25 cellular contexts compared by ENCODE assay signal in the genomic region with DNA sequence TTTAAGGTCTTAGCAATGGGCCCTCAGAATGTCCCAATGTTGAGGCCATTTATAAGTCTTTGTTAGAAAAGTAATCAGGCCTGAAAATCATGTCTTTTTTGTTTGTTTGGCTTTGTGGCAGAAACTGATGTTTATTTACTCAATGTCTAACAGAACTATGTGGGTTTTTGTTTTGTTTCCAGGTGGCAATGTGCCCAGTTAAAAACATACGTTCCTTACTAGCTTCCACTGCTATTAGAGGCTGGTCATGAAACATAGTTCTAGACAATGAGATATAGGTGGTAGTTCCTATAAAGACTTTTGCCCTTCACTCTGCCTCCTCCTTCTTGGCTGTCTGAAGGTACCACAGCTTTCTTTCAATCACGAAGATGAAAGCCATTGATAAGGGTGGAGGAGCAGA.
"Had no signal": no experiment of that assay in that cellular context is flagged by ENCODE, and none has a peak within 500 bp of the region (broad histone marks: within the 10 kb centered on the region; RNA-seq: fewer than 3 reads in every experiment).

No MANE protein-coding gene starts in this region.

- H3K27me3 ChIP-seq: esophagus muscularis mucosa, gastroesophageal sphincter, hepatocyte, neutrophil, right lobe of liver, tibial nerve had no signal

- H3K36me3 ChIP-seq: esophagus muscularis mucosa, gastroesophageal sphincter, neutrophil, right lobe of liver, tibial nerve had no signal

- H3K9me3 ChIP-seq: esophagus muscularis mucosa, gastroesophageal sphincter, neutrophil, right lobe of liver, tibial nerve had no signal

- H3K4me3 ChIP-seq: esophagus muscularis mucosa, gastroesophageal sphincter, hepatocyte, right lobe of liver, tibial nerve had no signal

- FAIRE-seq: astrocyte, kidney had no signal

- DNase-seq: activated CD4-positive, alpha-beta memory T cell treated with anti-CD3 and anti-CD28 coated beads for 36 hours; activated CD4-positive, alpha-beta T cell treated with anti-CD3 and anti-CD28 coated beads, Interleukin-2, amount 10 ng/mL, durations not matched to agents 24 days and 14 days; activated CD8-positive, alpha-beta memory T cell treated with anti-CD3 and anti-CD28 coated beads, Interleukin-2, amount 50 U/mL, for 4 hours; activated gamma-delta T cell; activated naive CD4-positive, alpha-beta T cell treated with anti-CD3 and anti-CD28 coated beads, Interleukin-2, amount 10 ng/mL, durations not matched to agents 7 days and 5 days; activated naive CD8-positive, alpha-beta T cell treated with anti-CD3 and anti-CD28 coated beads, Interleukin-2, amount 10 ng/mL, durations not matched to agents 7 days and 5 days; activated T-cell treated with anti-CD3 and anti-CD28 coated beads, Interleukin-2, amount 50 U/mL, for 1 hour; amniotic stem cell; caudate nucleus; cortex of kidney; effector memory CD8-positive, alpha-beta T cell; kidney; naive B cell; nephron progenitor cell; right lobe of liver; stimulated activated CD4-positive, alpha-beta T cell treated with anti-CD3 and anti-CD28 coated beads, Interleukin-2, amount 100 ng/mL, for 48 hours; stimulated activated naive CD4-positive, alpha-beta T cell treated with Interleukin-2 at 50 U/mL for 16 hours; T1000; WERI-Rb-1 had no signal

- H3K27ac ChIP-seq: esophagus muscularis mucosa, gastroesophageal sphincter, hepatocyte, neutrophil, right lobe of liver, tibial nerve, WERI-Rb-1 had no signal
